ENCODE assay signal across 19 cellular contexts in the genomic region with DNA sequence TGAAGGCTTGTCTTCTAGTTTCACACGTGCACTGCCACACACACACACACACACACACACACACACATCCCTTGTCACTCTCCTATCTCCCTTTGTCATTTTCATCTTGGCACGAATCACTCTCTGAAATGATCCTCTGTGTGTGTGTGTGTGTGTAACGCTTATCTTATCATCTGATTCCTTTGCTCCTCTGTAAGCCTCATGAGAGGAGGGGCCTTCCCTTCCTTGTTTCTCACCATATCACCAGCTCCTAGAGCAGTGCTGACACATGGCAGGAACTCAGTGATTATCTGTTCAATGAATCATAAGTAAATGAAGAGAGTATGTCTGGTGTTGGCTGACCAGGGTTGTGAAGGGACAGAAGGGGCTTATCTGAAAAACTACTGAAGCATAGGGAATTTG. TPM values are rescaled to one million over a fixed set of nuclear protein-coding genes. Genes with fewer than 3 reads are reported as not detected.
DNase-seq lines count a peak whose midpoint lies in the region; ATAC-seq and TF ChIP-seq lines count a peak whose summit lies in the region.
"Had no signal": no experiment of that assay in that cellular context is flagged by ENCODE, and none has a peak within 500 bp of the region (broad histone marks: within the 10 kb centered on the region; RNA-seq: fewer than 3 reads in every experiment).

No MANE protein-coding gene starts in this region.

- no peak for ATAC-seq in GM18858 (IDR thresholded peaks at IDR 0.05; ENCODE audit: unreplicated experiment)
- no peak for ATAC-seq in HG02759 (IDR thresholded peaks at IDR 0.05; ENCODE audit: unreplicated experiment)
- ATAC-seq: stimulated activated memory B cell treated with anti-CD40 and anti-IgM and Interleukin-4, amounts not matched to agents 10 μg/mL and 1 μg/mL and 100 μg/mL, for 72 hours; upper lobe of right lung had no signal

- H3K9me3 ChIP-seq in BE2C: no peaks in the 10 kb centered on the region
- no peaks in the 10 kb centered on the region for H3K9me3 ChIP-seq in WERI-Rb-1 (ENCODE audit: severe bottlenecking)
- no peaks in the 10 kb centered on the region for H3K9me3 ChIP-seq in effector memory CD4-positive, alpha-beta T cell (ENCODE audit: control insufficient read depth, low read length)
- H3K9me3 ChIP-seq: esophagus muscularis mucosa, upper lobe of right lung had no signal

- H3K4me1 ChIP-seq in BE2C: no peaks in the 10 kb centered on the region
- H3K4me1 ChIP-seq in effector memory CD4-positive, alpha-beta T cell (ENCODE audit: control insufficient read depth, insufficient read depth, low read length, poor library complexity, severe bottlenecking): no peaks in the 10 kb centered on the region
- H3K4me1 ChIP-seq: esophagus muscularis mucosa, upper lobe of right lung had no signal

- H3K27ac ChIP-seq in WERI-Rb-1: peak overlapping the region; percentile 29; the same call in 1 of the 2 replicates
- no peak overlapping the region for H3K27ac ChIP-seq in effector memory CD4-positive, alpha-beta T cell (ENCODE audit: insufficient read depth, low read length, poor library complexity, severe bottlenecking)
- H3K27ac ChIP-seq: esophagus muscularis mucosa, upper lobe of right lung had no signal

- peak; percentile 42 for DNase-seq in BE2C
- DNase-seq in HS-27A (ENCODE audit: low read depth): peak; percentile 53
- peak; percentile 74 for DNase-seq in WERI-Rb-1
- peak; percentile 17 for DNase-seq in iPS-NIHi7 (ENCODE audit: extremely low spot score)
- no peak for DNase-seq in stimulated activated CD4-positive, alpha-beta T cell treated with anti-CD3 and anti-CD28 coated beads, Interleukin-4, amount 100 ng/mL, for 1 hour
- DNase-seq in effector memory CD4-positive, alpha-beta T cell: no peak
- DNase-seq: activated naive CD4-positive, alpha-beta T cell treated with anti-CD3 and anti-CD28 coated beads, Interleukin-2, amount 50 U/mL, for 16 hours; cerebellar nuclear complex; DMS153; NCI-H1436; NCI-H510A; posterior cingulate gyrus; SHP77 treated with DMSO at 0.1 percent for 48 hours; stimulated activated CD4-positive, alpha-beta T cell treated with anti-CD3 and anti-CD28 coated beads, Interleukin-4, amount 100 ng/mL, for 24 hours; upper lobe of right lung had no signal

- no peak for TF ChIP-seq CTCF in BE2C (IDR thresholded peaks at IDR 0.05; ENCODE audit: low read depth, low read length)
- no peak for TF ChIP-seq CTCF in WERI-Rb-1 (IDR thresholded peaks at IDR 0.05; ENCODE audit: low read depth, low read length)

- peaks cover 35% of the 10 kb centered on the region for H3K27me3 ChIP-seq in BE2C
- no peaks in the 10 kb centered on the region for H3K27me3 ChIP-seq in WERI-Rb-1 (ENCODE audit: insufficient read depth, low read depth, severe bottlenecking)
- no peaks in the 10 kb centered on the region for H3K27me3 ChIP-seq in effector memory CD4-positive, alpha-beta T cell (replicated peaks; ENCODE audit: control insufficient read depth, insufficient read depth, low read length, poor library complexity, severe bottlenecking)
- H3K27me3 ChIP-seq: esophagus muscularis mucosa, upper lobe of right lung had no signal

- H3K36me3 ChIP-seq in BE2C (no peaks in the 10 kb centered on the region), WERI-Rb-1 (no peaks in the 10 kb centered on the region)
- H3K36me3 ChIP-seq in effector memory CD4-positive, alpha-beta T cell (ENCODE audit: control insufficient read depth, insufficient read depth, low read length): no peaks in the 10 kb centered on the region
- H3K36me3 ChIP-seq: esophagus muscularis mucosa, upper lobe of right lung had no signal

- no peak overlapping the region for H3K4me3 ChIP-seq in BE2C (ENCODE audit: low read depth, low read length)
- H3K4me3 ChIP-seq in WERI-Rb-1 (ENCODE audit: low read depth, low read length): peak overlapping the region; percentile 15
- H3K4me3 ChIP-seq in effector memory CD4-positive, alpha-beta T cell (ENCODE audit: insufficient read depth, low read depth, low read length, poor library complexity, severe bottlenecking): no peak overlapping the region
- H3K4me3 ChIP-seq: esophagus muscularis mucosa, upper lobe of right lung had no signal

RNA-seq across cellular contexts. Expression of gene PDE4D, which starts 53.3 kb away (rescaled TPM):
- polyA plus RNA-seq in BE2C (2012; ENCODE audit: insufficient read depth, insufficient read length, low read depth): 6.4 TPM

Comparison
In these comparisons a context has a peak if more than half of its experiments do, and no peak if none do; other contexts are left out.
1. DNase-seq: peak in BE2C (single experiment), HS-27A (single experiment), WERI-Rb-1 (single experiment) and iPS-NIHi7 (single experiment); none in stimulated activated CD4-positive, alpha-beta T cell treated with anti-CD3 and anti-CD28 coated beads, Interleukin-4, amount 100 ng/mL, for 1 hour (single experiment) and effector memory CD4-positive, alpha-beta T cell (0 of 3).